In genomic region chr5:130045334-130045733, GRCh38 we compare ENCODE assay signal across 24 cellular contexts.
DNase-seq lines count a peak whose midpoint lies in the region; ATAC-seq and TF ChIP-seq lines count a peak whose summit lies in the region.
"Had no signal": no experiment of that assay in that cellular context is flagged by ENCODE, and none has a peak within 500 bp of the region (broad histone marks: within the 10 kb centered on the region; RNA-seq: fewer than 3 reads in every experiment).

No MANE protein-coding gene starts in this region.

- H3K9me3 Mint-ChIP-seq in nephron progenitor cell = no peaks in the 10 kb centered on the region
- H3K9me3 Mint-ChIP-seq in T-cell = no peaks in the 10 kb centered on the region
- H3K9me3 Mint-ChIP-seq: activated naive CD4-positive, alpha-beta T cell treated with anti-CD3 and anti-CD28 coated beads for 36 hours; activated T-cell treated with anti-CD3 and anti-CD28 coated beads, Interleukin-2, amount 50 U/mL, for 72 hours had no signal

- TF ChIP-seq POLR2A in esophagus muscularis mucosa (IDR thresholded peaks at IDR 0.05; ENCODE audit: low read depth) = no peak

- POLR2A ChIA-PET in T-cell (lab: Charles Lee) = no interaction called here

- TF ChIP-seq EP300 in esophagus muscularis mucosa (IDR thresholded peaks at IDR 0.05) = no peak

- 67% methylated on average over 3 of the region's 3 CpGs for WGBS in esophagus muscularis mucosa

- H3K4me3 ChIP-seq in choroid plexus epithelial cell (ENCODE audit: low read depth, low read length) (no peak overlapping the region), esophagus muscularis mucosa (no peak overlapping the region)
- H3K4me3 ChIP-seq: BLaER1 treated with 17β-estradiol and CSF1 and Interleukin-3, amounts not matched to agents 10 nM and 100 nM; GM12878; GM23248; SK-N-MC had no signal

- no peak overlapping the region for H3K4me3 Mint-ChIP-seq in nephron progenitor cell
- no peak overlapping the region for H3K4me3 Mint-ChIP-seq in T-cell
- H3K4me3 Mint-ChIP-seq: activated CD8-positive, alpha-beta memory T cell treated with anti-CD3 and anti-CD28 coated beads, Interleukin-2, amount 10 ng/mL, durations not matched to agents 7 days and 5 days; activated naive CD4-positive, alpha-beta T cell treated with anti-CD3 and anti-CD28 coated beads for 36 hours; activated T-cell treated with anti-CD3 and anti-CD28 coated beads, Interleukin-2, amount 50 U/mL, for 72 hours; dendritic cell treated with granulocyte-macrophage colony-stimulating factor and Interleukin-4, amounts not matched to agents 40 ng/mL and 50 ng/mL, for 4 days had no signal

- CTCF ChIA-PET in T-cell (lab: Charles Lee) = no interaction called here

- no peaks in the 10 kb centered on the region for H3K9me3 ChIP-seq in esophagus muscularis mucosa
- H3K9me3 ChIP-seq: BLaER1 treated with 17β-estradiol and CSF1 and Interleukin-3, amounts not matched to agents 10 nM and 100 nM had no signal

- H3K4me1 Mint-ChIP-seq in nephron progenitor cell (peaks cover 6% of the 10 kb centered on the region), T-cell (no peaks in the 10 kb centered on the region)
- H3K4me1 Mint-ChIP-seq: activated CD8-positive, alpha-beta memory T cell treated with anti-CD3 and anti-CD28 coated beads, Interleukin-2, amount 10 ng/mL, durations not matched to agents 7 days and 5 days had no signal

- H3K27ac Mint-ChIP-seq in nephron progenitor cell (peak overlapping the region; percentile 1), T-cell (no peak overlapping the region)
- H3K27ac Mint-ChIP-seq: activated CD8-positive, alpha-beta memory T cell treated with anti-CD3 and anti-CD28 coated beads, Interleukin-2, amount 10 ng/mL, durations not matched to agents 7 days and 5 days; activated naive CD4-positive, alpha-beta T cell treated with anti-CD3 and anti-CD28 coated beads for 36 hours; activated T-cell treated with anti-CD3 and anti-CD28 coated beads, Interleukin-2, amount 50 U/mL, for 72 hours; dendritic cell treated with granulocyte-macrophage colony-stimulating factor and Interleukin-4, amounts not matched to agents 40 ng/mL and 50 ng/mL, for 4 days had no signal

- ATAC-seq in GM18502 (IDR thresholded peaks at IDR 0.05; ENCODE audit: poor library complexity, unreplicated experiment) = peak; percentile 52
- no peak for ATAC-seq in T-cell (replicated peaks in 1 of 4)
- ATAC-seq: activated CD8-positive, alpha-beta memory T cell treated with anti-CD3 and anti-CD28 coated beads, Interleukin-2, amount 10 ng/mL, durations not matched to agents 7 days and 5 days; activated T-cell treated with anti-CD3 and anti-CD28 coated beads, Interleukin-2, amount 50 U/mL, for 72 hours; GM12878; left lobe of liver had no signal

- DNase-seq in LHCN-M2 (ENCODE audit: low read depth) = peak; percentile 67
- DNase-seq in choroid plexus epithelial cell (ENCODE audit: low read depth) = peak; percentile 11
- DNase-seq in nephron progenitor cell = no peak
- DNase-seq in T-cell = no peak
- DNase-seq in stimulated activated CD4-positive, alpha-beta T cell treated with anti-CD3 and anti-CD28 coated beads, Interleukin-15, amount 100 ng/mL, for 24 hours = no peak
- no peak for DNase-seq in esophagus muscularis mucosa (ENCODE audit: extremely low spot score)
- no peak for DNase-seq in NCI-H345 (lab: John Stamatoyannopoulos, UW)
- DNase-seq: activated CD4-positive, alpha-beta T cell treated with anti-CD3 and anti-CD28 coated beads for 48 hours; activated CD8-positive, alpha-beta memory T cell treated with anti-CD3 and anti-CD28 coated beads, Interleukin-2, amount 10 ng/mL, durations not matched to agents 7 days and 5 days; activated naive CD4-positive, alpha-beta T cell treated with anti-CD3 and anti-CD28 coated beads for 36 hours; activated T-cell treated with anti-CD3 and anti-CD28 coated beads, Interleukin-2, amount 50 U/mL, for 72 hours; Calu3; DND-41; GM23248; NCI-H1694; NCI-H2171; NCI-H524; RPMI8226 had no signal

- H3K27ac ChIP-seq in esophagus muscularis mucosa (replicated peaks in 1 of 4) = no peak overlapping the region
- H3K27ac ChIP-seq: GM23248, SK-N-MC had no signal

- no peaks in the 10 kb centered on the region for H3K4me1 ChIP-seq in esophagus muscularis mucosa
- H3K4me1 ChIP-seq: BLaER1 treated with 17β-estradiol and CSF1 and Interleukin-3, amounts not matched to agents 10 nM and 100 nM had no signal

- intact Hi-C loops in esophagus muscularis mucosa (cut with DNase I) = no loop called here

- H3K36me3 Mint-ChIP-seq in nephron progenitor cell (ENCODE audit: low read depth) (no peaks in the 10 kb centered on the region), T-cell (no peaks in the 10 kb centered on the region)
- H3K36me3 Mint-ChIP-seq: activated CD8-positive, alpha-beta memory T cell treated with anti-CD3 and anti-CD28 coated beads, Interleukin-2, amount 10 ng/mL, durations not matched to agents 7 days and 5 days had no signal

- H3K27me3 Mint-ChIP-seq in nephron progenitor cell (ENCODE audit: low read depth, poor library complexity) = no peaks in the 10 kb centered on the region
- H3K27me3 Mint-ChIP-seq in T-cell = no peaks in the 10 kb centered on the region
- H3K27me3 Mint-ChIP-seq: activated CD8-positive, alpha-beta memory T cell treated with anti-CD3 and anti-CD28 coated beads, Interleukin-2, amount 10 ng/mL, durations not matched to agents 7 days and 5 days; dendritic cell treated with granulocyte-macrophage colony-stimulating factor and Interleukin-4, amounts not matched to agents 40 ng/mL and 50 ng/mL, for 4 days had no signal

- H3K27me3 ChIP-seq in esophagus muscularis mucosa = no peaks in the 10 kb centered on the region
- H3K27me3 ChIP-seq: BLaER1 treated with 17β-estradiol and CSF1 and Interleukin-3, amounts not matched to agents 10 nM and 100 nM had no signal

- TF ChIP-seq CTCF in choroid plexus epithelial cell (conservative IDR thresholded peaks at IDR 0.05; ENCODE audit: low read depth, low read length) (no peak), nephron progenitor cell (IDR thresholded peaks at IDR 0.05) (no peak), esophagus muscularis mucosa (IDR thresholded peaks at IDR 0.05) (no peak)

- H3K36me3 ChIP-seq in esophagus muscularis mucosa = no peaks in the 10 kb centered on the region
- H3K36me3 ChIP-seq: BLaER1 treated with 17β-estradiol and CSF1 and Interleukin-3, amounts not matched to agents 10 nM and 100 nM had no signal

Comparison
In these comparisons a context has a peak if more than half of its experiments do, and no peak if none do; other contexts are left out.
1. DNase-seq: peak in LHCN-M2 (single experiment) and choroid plexus epithelial cell (single experiment); none in nephron progenitor cell (single experiment), T-cell (0 of 34), stimulated activated CD4-positive, alpha-beta T cell treated with anti-CD3 and anti-CD28 coated beads, Interleukin-15, amount 100 ng/mL, for 24 hours (single experiment), esophagus muscularis mucosa (single experiment) and NCI-H345 (single experiment).